In the genomic region with DNA sequence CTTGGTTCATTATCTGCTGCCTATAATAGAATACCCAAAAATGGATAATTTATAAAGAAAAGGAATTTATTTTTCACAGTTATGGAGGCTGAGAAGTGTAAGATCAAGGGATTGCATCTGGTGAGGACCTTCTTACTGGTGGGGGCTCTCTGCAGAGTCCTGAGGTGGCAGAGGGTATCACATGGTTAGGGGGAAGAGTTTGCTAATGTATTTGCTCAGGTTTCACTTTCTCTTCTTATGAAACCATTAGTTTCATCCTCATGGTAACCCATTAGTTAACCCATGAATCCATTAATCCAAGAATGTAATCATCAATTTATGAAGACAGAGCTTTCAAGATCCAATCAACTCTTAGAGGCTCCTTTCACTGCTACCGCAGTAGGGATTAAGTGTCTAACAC, we compare ENCODE assay signal across 26 cellular contexts.
DNase-seq lines count a peak whose midpoint lies in the region; ATAC-seq lines count a peak whose summit lies in the region.
"Had no signal": no experiment of that assay in that cellular context is flagged by ENCODE, and none has a peak within 500 bp of the region (broad histone marks: within the 10 kb centered on the region; RNA-seq: fewer than 3 reads in every experiment).

No MANE protein-coding gene starts in this region.

- DNase-seq in OCI-M1 (lab: John Stamatoyannopoulos, UW), result peak; percentile 61
- DNase-seq in activated naive CD8-positive, alpha-beta T cell treated with anti-CD3 and anti-CD28 coated beads for 36 hours, result no peak
- DNase-seq in stimulated activated CD4-positive, alpha-beta T cell treated with anti-CD3 and anti-CD28 coated beads, Interleukin-15, amount 100 ng/mL, for 24 hours, result no peak
- DNase-seq: activated CD4-positive, alpha-beta T cell treated with anti-CD3 and anti-CD28 coated beads, Interleukin-2, amount 50 U/mL, for 1 hour; activated CD8-positive, alpha-beta memory T cell treated with anti-CD3 and anti-CD28 coated beads, Interleukin-2, amount 50 U/mL, for 48 hours; effector CD8-positive, alpha-beta T cell; H9; head of caudate nucleus; KG1; kidney; naive thymus-derived CD4-positive, alpha-beta T cell; NCI-H1417; NCI-H2081; NCI-H2227 treated with DMSO at 0.1 percent for 48 hours; SJCRH30; stimulated activated naive CD4-positive, alpha-beta T cell; T1000; testis; WERI-Rb-1 had no signal

- H3K4me3 Mint-ChIP-seq in activated naive CD8-positive, alpha-beta T cell treated with anti-CD3 and anti-CD28 coated beads for 36 hours, result no peak overlapping the region
- H3K4me3 Mint-ChIP-seq: activated naive CD4-positive, alpha-beta T cell treated with anti-CD3 and anti-CD28 coated beads, Interleukin-2, amount 50 U/mL, for 24 hours; activated T-helper 17 cell treated with anti-CD3 and anti-CD28 coated beads, Interleukin-2, amount 50 U/mL, for 72 hours; H9; mesothelial cell of epicardium; naive thymus-derived CD4-positive, alpha-beta T cell had no signal

- no peak overlapping the region for H3K27ac Mint-ChIP-seq in activated naive CD8-positive, alpha-beta T cell treated with anti-CD3 and anti-CD28 coated beads for 36 hours
- H3K27ac Mint-ChIP-seq: activated naive CD4-positive, alpha-beta T cell treated with anti-CD3 and anti-CD28 coated beads, Interleukin-2, amount 50 U/mL, for 24 hours; activated T-helper 17 cell treated with anti-CD3 and anti-CD28 coated beads, Interleukin-2, amount 50 U/mL, for 72 hours; H9; mesothelial cell of epicardium; naive thymus-derived CD4-positive, alpha-beta T cell had no signal

- no peaks in the 10 kb centered on the region for H3K36me3 Mint-ChIP-seq in activated naive CD8-positive, alpha-beta T cell treated with anti-CD3 and anti-CD28 coated beads for 36 hours
- H3K36me3 Mint-ChIP-seq: activated naive CD4-positive, alpha-beta T cell treated with anti-CD3 and anti-CD28 coated beads, Interleukin-2, amount 50 U/mL, for 24 hours; mesothelial cell of epicardium; naive thymus-derived CD4-positive, alpha-beta T cell had no signal

- H3K9me3 Mint-ChIP-seq in activated naive CD8-positive, alpha-beta T cell treated with anti-CD3 and anti-CD28 coated beads for 36 hours, result no peaks in the 10 kb centered on the region
- H3K9me3 Mint-ChIP-seq: activated naive CD4-positive, alpha-beta T cell treated with anti-CD3 and anti-CD28 coated beads, Interleukin-2, amount 50 U/mL, for 24 hours; activated T-helper 17 cell treated with anti-CD3 and anti-CD28 coated beads, Interleukin-2, amount 50 U/mL, for 72 hours; mesothelial cell of epicardium; naive thymus-derived CD4-positive, alpha-beta T cell had no signal

- H3K4me1 Mint-ChIP-seq in activated naive CD8-positive, alpha-beta T cell treated with anti-CD3 and anti-CD28 coated beads for 36 hours, result no peaks in the 10 kb centered on the region
- H3K4me1 Mint-ChIP-seq: activated naive CD4-positive, alpha-beta T cell treated with anti-CD3 and anti-CD28 coated beads, Interleukin-2, amount 50 U/mL, for 24 hours; activated T-helper 17 cell treated with anti-CD3 and anti-CD28 coated beads, Interleukin-2, amount 50 U/mL, for 72 hours had no signal

- no peaks in the 10 kb centered on the region for H3K27me3 Mint-ChIP-seq in activated naive CD8-positive, alpha-beta T cell treated with anti-CD3 and anti-CD28 coated beads for 36 hours
- H3K27me3 Mint-ChIP-seq: activated naive CD4-positive, alpha-beta T cell treated with anti-CD3 and anti-CD28 coated beads, Interleukin-2, amount 50 U/mL, for 24 hours; activated T-helper 17 cell treated with anti-CD3 and anti-CD28 coated beads, Interleukin-2, amount 50 U/mL, for 72 hours had no signal

- ATAC-seq in GM18867 (IDR thresholded peaks at IDR 0.05; ENCODE audit: unreplicated experiment), result peak; percentile 66
- peak; percentile 75 for ATAC-seq in GM21423 (IDR thresholded peaks at IDR 0.05; ENCODE audit: unreplicated experiment)
- peak; percentile 87 for ATAC-seq in HG03135 (IDR thresholded peaks at IDR 0.05; ENCODE audit: unreplicated experiment)
- no peak for ATAC-seq in GM19455 (IDR thresholded peaks at IDR 0.05; ENCODE audit: unreplicated experiment)
- ATAC-seq: activated T-helper 17 cell treated with anti-CD3 and anti-CD28 coated beads, Interleukin-2, amount 50 U/mL, for 72 hours; naive thymus-derived CD4-positive, alpha-beta T cell had no signal
